In genomic region chr11:2901854-2902783, GRCh38 we compare ENCODE assay signal across 8 cellular contexts. TPM values are rescaled to one million over a fixed set of nuclear protein-coding genes. Genes with fewer than 3 reads are reported as not detected.
DNase-seq lines count a peak whose midpoint lies in the region; ATAC-seq and TF ChIP-seq lines count a peak whose summit lies in the region.

No MANE protein-coding gene starts in this region.

- POLR2A ChIA-PET in T-cell (lab: Charles Lee) = no interaction called here

- CTCF ChIA-PET in T-cell (lab: Charles Lee) = interaction anchor here in 1 of 2 donors (0.7 to 1.2 kb wide), 2 partner anchors 11 to 90 kb away, joined by 3 to 6 read pairs; partner anchors contain the start of gene NAP1L4

- H3K27ac Mint-ChIP-seq in T-cell = peak overlapping the region; percentile 61 to 66

- peak overlapping the region; percentile 77 for H3K27ac ChIP-seq in right cardiac atrium (ENCODE audit: low read length)

- no peak for TF ChIP-seq CTCF in GM12865 (IDR thresholded peaks at IDR 0.05; ENCODE audit: insufficient read depth, low read depth, low read length, missing control alignments)

- peaks cover 22% of the 10 kb centered on the region for H3K36me3 Mint-ChIP-seq in T-cell

- ATAC-seq in HG02623 (IDR thresholded peaks at IDR 0.05; ENCODE audit: unreplicated experiment) (peak; percentile 94), T-cell (replicated peaks in 1 of 4) (peak; percentile 86 to 91 (median 89)), right cardiac atrium (peak; percentile 89 to 90)

- H3K4me3 Mint-ChIP-seq in T-cell = peak overlapping the region; percentile 58 to 80 (median 71)

- WGBS in right cardiac atrium = 5% methylated on average over 58 of the region's 58 CpGs

- peaks cover 40 to 60% (median 49%) of the 10 kb centered on the region in 3 donors for H3K4me1 Mint-ChIP-seq in T-cell

- no peaks in the 10 kb centered on the region for H3K27me3 Mint-ChIP-seq in T-cell

- DNase-seq in GM12865 (ENCODE audit: low read depth) (peak; percentile 96), NCI-H1092 treated with DMSO at 0.1 percent for 48 hours (lab: John Stamatoyannopoulos, UW) (peak; percentile 67), T-cell (peak; percentile 67 to 92 (median 80)), amniotic stem cell (lab: John Stamatoyannopoulos, UW) (peak; percentile 91), right cardiac atrium (peak; percentile 96 to 98 (median 98)), renal cortical epithelial cell (ENCODE audit: low read depth) (peak; percentile 79), middle frontal gyrus (ENCODE audit: extremely low spot score, low spot score) (no peak)

- H3K4me3 ChIP-seq in GM12865 (ENCODE audit: low read depth, low read length) (peak overlapping the region; percentile 75), right cardiac atrium (ENCODE audit: low read length) (peak overlapping the region; percentile 67)

- H3K27me3 ChIP-seq in right cardiac atrium (ENCODE audit: control insufficient read depth, insufficient read depth) = no peaks in the 10 kb centered on the region

- no peaks in the 10 kb centered on the region for H3K9me3 ChIP-seq in right cardiac atrium (ENCODE audit: control insufficient read depth, low read length)

- no peaks in the 10 kb centered on the region for H3K4me1 ChIP-seq in right cardiac atrium (ENCODE audit: control insufficient read depth, insufficient read depth, low read length)

- peaks cover 0 to 6% (median 3%) of the 10 kb centered on the region in 3 donors for H3K9me3 Mint-ChIP-seq in T-cell

- intact Hi-C loops in right cardiac atrium (cut with DNase I) = no loop called here

RNA-seq across cellular contexts. Expression of gene CDKN1C, which starts 16.5 kb away (rescaled TPM):
- 1 to 10 TPM; 2.1 to 7.0 (median 5.3) TPM for total RNA-seq in T-cell
- total RNA-seq in right cardiac atrium = 10 to 100 TPM; 16.1 to 26.3 (median 21.4) TPM
- polyA plus RNA-seq in right cardiac atrium = 27.6 TPM
- total RNA-seq in renal cortical epithelial cell = 25.3 and 28.5 TPM in 2 replicates

RNA-seq across cellular contexts. Expression of gene PHLDA2, which starts 27.1 kb away (rescaled TPM):
- 1 to 10 TPM in 1 of 5 donors, under 1 TPM in 4; 0.65 to 1.3 (median 0.79) TPM for total RNA-seq in T-cell
- 1 to 10 TPM in 1 of 4 donors, under 1 TPM in 2, not detected in 1; 0.57 to 2.1 (median 0.74) TPM for total RNA-seq in right cardiac atrium
- 2.0 TPM for polyA plus RNA-seq in right cardiac atrium
- 2.0 and 4.9 TPM in 2 replicates for total RNA-seq in renal cortical epithelial cell
